ENCODE assay signal across 9 cellular contexts in the genomic region with DNA sequence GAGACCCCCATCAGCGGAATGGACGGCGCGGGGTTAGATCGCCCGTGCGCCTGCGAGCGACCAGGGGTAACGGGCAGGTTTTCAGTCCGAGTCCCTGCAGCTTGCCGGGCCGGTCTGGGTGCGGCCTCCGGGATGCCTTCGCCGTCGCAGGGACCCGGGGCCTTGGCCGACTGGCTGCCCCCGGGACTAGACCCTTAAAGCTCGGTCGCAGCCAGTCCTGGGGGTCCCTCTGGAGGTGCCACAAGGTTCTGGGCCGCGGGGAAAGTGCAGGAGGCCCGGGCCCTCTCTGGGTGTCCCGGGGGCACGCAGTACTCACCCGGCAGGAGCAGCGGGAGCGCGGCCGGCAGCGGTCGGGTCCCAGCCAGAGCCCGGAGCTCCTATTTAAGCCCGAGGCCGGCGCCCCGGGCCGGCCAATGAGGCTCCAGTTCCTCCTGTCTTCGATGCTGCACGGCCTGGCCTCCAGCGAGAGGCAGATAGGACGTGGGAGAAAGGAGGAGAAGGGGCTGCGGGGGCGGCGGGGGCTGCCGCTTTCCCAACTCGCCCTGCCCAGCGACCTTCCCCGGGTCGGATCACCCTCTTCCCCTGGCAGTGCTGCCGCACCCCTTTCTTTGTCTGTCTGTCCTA. TPM values are rescaled to one million over a fixed set of nuclear protein-coding genes. Genes with fewer than 3 reads are reported as not detected.
DNase-seq lines count a peak whose midpoint lies in the region; ATAC-seq and TF ChIP-seq lines count a peak whose summit lies in the region.
"Had no signal": no experiment of that assay in that cellular context is flagged by ENCODE, and none has a peak within 500 bp of the region (broad histone marks: within the 10 kb centered on the region; RNA-seq: fewer than 3 reads in every experiment).

A gene (minus strand): TSS at position 356 of the 624 bp plus-strand sequence.

- H3K9me3 Mint-ChIP-seq in naive thymus-derived CD4-positive, alpha-beta T cell, result no peaks in the 10 kb centered on the region

- no peak within 1 kb of the TSS for H3K4me2 ChIP-seq in OCI-LY7 (ENCODE audit: low read length)

- intact Hi-C loops in naive thymus-derived CD4-positive, alpha-beta T cell (cut with micrococcal nuclease), result no loop called here
- intact Hi-C loops in OCI-LY7 (cut with micrococcal nuclease; ENCODE audit: unreplicated experiment), result no loop called here

- POLR2A ChIA-PET in AG04450 (lab: Yijun Ruan, JAX) (interaction anchor here (1.0 to 4.0 kb wide), 7 partner anchors 11 to 77 kb away, joined by 4 to 32 read pairs (median 12); no protein-coding TSS in a partner anchor), OCI-LY7 (lab: Charles Lee) (no interaction called here)
- POLR2A ChIA-PET in naive thymus-derived CD4-positive, alpha-beta T cell (lab: Charles Lee), result interaction anchor here (1.9 kb wide), 1 partner anchor 77 kb away, joined by 6 read pairs; a partner anchor contains a TSS

- peaks cover 25% of the 10 kb centered on the region; the same call in 1 of the 2 replicates for H3K9me3 ChIP-seq in AG04450 (ENCODE audit: control insufficient read depth, insufficient read depth, low read length)
- no peaks in the 10 kb centered on the region for H3K9me3 ChIP-seq in naive thymus-derived CD4-positive, alpha-beta T cell (ENCODE audit: control insufficient read depth in 2 of 3, low read length in 3 of 3)
- H3K9me3 ChIP-seq in OCI-LY7 (ENCODE audit: low read length), result no peaks in the 10 kb centered on the region

- no peaks in the 10 kb centered on the region for H3K36me3 ChIP-seq in naive thymus-derived CD4-positive, alpha-beta T cell (ENCODE audit: control insufficient read depth in 2 of 3, insufficient read depth in 3 of 3, low read length in 3 of 3)
- H3K36me3 ChIP-seq in OCI-LY7 (ENCODE audit: insufficient read depth, low read length), result no peaks in the 10 kb centered on the region

- H3K4me3 ChIP-seq in AG04450 (ENCODE audit: low read depth, low read length) (peak within 1 kb of the TSS; percentile 62), OCI-LY7 (ENCODE audit: low read depth, low read length, poor library complexity, severe bottlenecking) (no peak within 1 kb of the TSS)
- peak within 1 kb of the TSS; percentile 46 for H3K4me3 ChIP-seq in naive thymus-derived CD4-positive, alpha-beta T cell (ENCODE audit: low read length)

- no peaks in the 10 kb centered on the region for H3K79me2 ChIP-seq in OCI-LY7 (ENCODE audit: insufficient read depth, low read depth, low read length)

- H3K27ac Mint-ChIP-seq in naive thymus-derived CD4-positive, alpha-beta T cell, result peak within 1 kb of the TSS in 1 of 9 donors; percentile 51

- no peak for DNase-seq in AG04450 (ENCODE audit: low read depth, low spot score)
- DNase-seq in fibroblast of gingiva (ENCODE audit: low read depth), result peak; percentile 24
- DNase-seq in naive thymus-derived CD4-positive, alpha-beta T cell, result peak in 1 of 9 donors; percentile 21
- DNase-seq in OCI-LY7 (ENCODE audit: low spot score), result no peak
- DNase-seq in GF-D8 (lab: John Stamatoyannopoulos, UW), result no peak
- DNase-seq: NCI-H1417 had no signal

- H2AFZ ChIP-seq in OCI-LY7 (ENCODE audit: low read length), result no peak within 1 kb of the TSS

- no peak for ATAC-seq in naive thymus-derived CD4-positive, alpha-beta T cell
- no peak for ATAC-seq in HG03565 (IDR thresholded peaks at IDR 0.05; ENCODE audit: unreplicated experiment)
- no peak for ATAC-seq in HG03432 (IDR thresholded peaks at IDR 0.05; ENCODE audit: unreplicated experiment)

- H3K27ac ChIP-seq in AG04450 (ENCODE audit: low read depth, low read length) (peak within 1 kb of the TSS; percentile 78), OCI-LY7 (ENCODE audit: low read depth, low read length, poor library complexity, severe bottlenecking) (no peak within 1 kb of the TSS)
- H3K27ac ChIP-seq in naive thymus-derived CD4-positive, alpha-beta T cell (ENCODE audit: low read depth, low read length), result no peak within 1 kb of the TSS

- H3K9me2 ChIP-seq in OCI-LY7 (ENCODE audit: insufficient read depth, low read length), result no peaks in the 10 kb centered on the region

- H3K4me1 Mint-ChIP-seq in naive thymus-derived CD4-positive, alpha-beta T cell, result peaks cover 0 to 26% (median 11%) of the 10 kb centered on the region in 7 donors

- CTCF ChIA-PET in AG04450 (lab: Charles Lee) (interaction anchor here (1.2 kb wide), 1 partner anchor 41 kb away, joined by 4 read pairs; no protein-coding TSS in a partner anchor), OCI-LY7 (lab: Charles Lee; ENCODE audit: unreplicated experiment) (no interaction called here)
- CTCF ChIA-PET in naive thymus-derived CD4-positive, alpha-beta T cell (lab: Charles Lee), result interaction anchor here (1.6 kb wide), 1 partner anchor 96 kb away, joined by 3 read pairs; no protein-coding TSS in a partner anchor

- H3K4me3 Mint-ChIP-seq in naive thymus-derived CD4-positive, alpha-beta T cell, result peak within 1 kb of the TSS in 9 of 10 donors; percentile 44 to 81 (median 75)

- H4K20me1 ChIP-seq in OCI-LY7 (ENCODE audit: insufficient read depth, low read length), result no peaks in the 10 kb centered on the region

- H3K27me3 Mint-ChIP-seq in naive thymus-derived CD4-positive, alpha-beta T cell, result peaks cover 0 to 31% (median 6%) of the 10 kb centered on the region in 5 donors

- H3K4me1 ChIP-seq in naive thymus-derived CD4-positive, alpha-beta T cell (ENCODE audit: control insufficient read depth in 2 of 2, insufficient read depth in 2 of 2, low read length in 2 of 2), result peaks cover 0 to 29% of the 10 kb centered on the region in 2 donors
- H3K4me1 ChIP-seq in OCI-LY7 (ENCODE audit: insufficient read depth, low read length, poor library complexity, severe bottlenecking), result peaks cover 11% of the 10 kb centered on the region

- peaks cover 0 to 5% (median 0%) of the 10 kb centered on the region in 5 donors for H3K36me3 Mint-ChIP-seq in naive thymus-derived CD4-positive, alpha-beta T cell

- peaks cover 5% of the 10 kb centered on the region for H3K27me3 ChIP-seq in AG04450 (ENCODE audit: control insufficient read depth, insufficient read depth, low read length)
- peaks cover 0 to 11% of the 10 kb centered on the region in 2 donors for H3K27me3 ChIP-seq in naive thymus-derived CD4-positive, alpha-beta T cell (ENCODE audit: control insufficient read depth in 2 of 2, insufficient read depth in 2 of 2, low read length in 2 of 2)

- no peak for TF ChIP-seq CTCF in AG04450 (IDR thresholded peaks at IDR 0.05; ENCODE audit: low read depth, low read length)
- TF ChIP-seq CTCF in OCI-LY7 (conservative IDR thresholded peaks at IDR 0.05; ENCODE audit: low read length), result no peak

- no TSS peak for BruUV-seq in OCI-LY7 (replicated peaks; lab: Mats Ljungman, UMichigan)

TF ChIP-seq in PFSK-1, 5 proteins besides CTCF, POLR2A, EP300 and RAD21:
- no peak for TF ChIP-seq SIN3A (IDR thresholded peaks at IDR 0.05; ENCODE audit: borderline replicate concordance, insufficient read depth, low read length)
- TF ChIP-seq TAF1 (IDR thresholded peaks at IDR 0.05; ENCODE audit: borderline replicate concordance, insufficient read depth, low read length), result peak; percentile 45; the same call in 1 of the 2 replicates

RNA-seq across cellular contexts. Expression of the gene that starts here (rescaled TPM):
- 132 and 190 TPM in 2 replicates for polyA plus RNA-seq in AG04450 (2011; rRNA removed)
- 33.8 and 39.0 TPM in 2 replicates for polyA minus RNA-seq in AG04450 (2011; rRNA and poly(A)+ RNA removed)
- 3,737 TPM for polyA plus RNA-seq in PFSK-1 (2012; ENCODE audit: insufficient read length, low read depth)
- 10 to 100 TPM in 3 of 5 experiments, 1 to 10 TPM in 2; 5.7 to 79.1 (median 16.0) TPM for total RNA-seq in naive thymus-derived CD4-positive, alpha-beta T cell
- polyA plus RNA-seq in naive thymus-derived CD4-positive, alpha-beta T cell, result 1 to 10 TPM; 2.8 to 3.8 TPM
- 4.7 and 8.4 TPM in 2 replicates for total RNA-seq in OCI-LY7 (2014; rRNA removed; shearing (Covaris generic))
- 33.3 and 35.3 TPM in 2 replicates for total RNA-seq in OCI-LY7 (2022)

Comparison
In these comparisons a context has a peak if more than half of its experiments do, and no peak if none do; other contexts are left out.
1. RNA of the gene that starts here (polyA plus RNA-seq): 132 to 190 TPM in AG04450; 2.8 to 3.8 TPM in naive thymus-derived CD4-positive, alpha-beta T cell; every median in the first group is over 10 times any median in the second.